In the genomic region with DNA sequence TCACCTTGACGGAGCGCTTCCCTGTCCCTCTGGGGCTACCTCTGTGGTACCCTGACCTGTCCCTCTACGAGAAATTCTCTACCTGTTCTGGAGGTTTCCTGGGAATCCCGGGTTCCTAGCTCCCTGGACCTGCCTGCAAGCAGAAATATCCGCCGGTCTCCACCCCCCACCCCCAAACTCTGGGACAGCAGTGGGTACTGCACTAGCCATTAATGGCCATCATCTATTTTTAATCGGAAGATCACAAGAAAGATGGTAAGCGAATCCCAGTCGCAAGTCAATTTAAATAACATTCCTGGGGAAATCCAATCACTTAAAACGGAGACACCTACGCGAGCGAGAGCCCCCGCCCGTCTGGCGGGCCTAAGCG, we compare ENCODE assay signal across 8 cellular contexts. TPM values are rescaled to one million over a fixed set of nuclear protein-coding genes. Genes with fewer than 3 reads are reported as not detected.
DNase-seq lines count a peak whose midpoint lies in the region; ATAC-seq and TF ChIP-seq lines count a peak whose summit lies in the region.

No MANE protein-coding gene starts in this region.

- H3K4me3 ChIP-seq in right atrium auricular region (peak overlapping the region; percentile 42 to 63), breast epithelium (peak overlapping the region; percentile 52 to 84 (median 57)), mucosa of stomach (ENCODE audit: low read length) (peak overlapping the region; percentile 39)

- ATAC-seq in left ventricle myocardium superior (no peak), GM21381 (IDR thresholded peaks at IDR 0.05; ENCODE audit: unreplicated experiment) (no peak)

- H3K4me1 ChIP-seq in right atrium auricular region (peaks cover 0 to 21% of the 10 kb centered on the region in 2 donors), breast epithelium (peaks cover 0 to 6% of the 10 kb centered on the region in 2 donors), mucosa of stomach (ENCODE audit: control insufficient read depth, insufficient read depth, low read length) (peaks cover 11% of the 10 kb centered on the region)

- H3K27me3 ChIP-seq in right atrium auricular region (peaks cover 0 to 12% of the 10 kb centered on the region in 2 donors), breast epithelium (peaks cover 0 to 12% of the 10 kb centered on the region in 2 donors), mucosa of stomach (ENCODE audit: control insufficient read depth, insufficient read depth, low read length) (peaks cover 26% of the 10 kb centered on the region)

- no peak for TF ChIP-seq POLR2A in breast epithelium (IDR thresholded peaks at IDR 0.05)

- H3K9me3 ChIP-seq in right atrium auricular region (no peaks in the 10 kb centered on the region), breast epithelium (no peaks in the 10 kb centered on the region), mucosa of stomach (ENCODE audit: control insufficient read depth, low read length) (no peaks in the 10 kb centered on the region)

- intact Hi-C loops in left ventricle myocardium superior (cut with micrococcal nuclease) = no loop called here
- intact Hi-C loops in breast epithelium (cut with DNase I; ENCODE audit: low total_unique reads) = no loop called here

- no peaks in the 10 kb centered on the region for H3K36me3 ChIP-seq in right atrium auricular region
- H3K36me3 ChIP-seq in breast epithelium = no peaks in the 10 kb centered on the region
- H3K36me3 ChIP-seq in mucosa of stomach (ENCODE audit: control insufficient read depth, insufficient read depth, low read length) = no peaks in the 10 kb centered on the region

- H3K27ac ChIP-seq in right atrium auricular region (no peak overlapping the region), breast epithelium (no peak overlapping the region)

- TF ChIP-seq CTCF in right atrium auricular region (IDR thresholded peaks at IDR 0.05) = no peak
- no peak for TF ChIP-seq CTCF in breast epithelium (IDR thresholded peaks at IDR 0.05)

- no peak for DNase-seq in right atrium auricular region (ENCODE audit: low spot score)
- DNase-seq in left ventricle myocardium superior = no peak
- no peak for DNase-seq in breast epithelium (ENCODE audit: low spot score in 2 of 2)
- no peak for DNase-seq in NCI-H446 (lab: John Stamatoyannopoulos, UW)
- no peak for DNase-seq in stimulated activated naive CD4-positive, alpha-beta T cell (lab: John Stamatoyannopoulos, UW)
- no peak for DNase-seq in GDM1 (lab: John Stamatoyannopoulos, UW)

- peak overlapping the region; percentile 13 for H3K9ac ChIP-seq in mucosa of stomach (ENCODE audit: low read length)

RNA-seq across cellular contexts. Expression of a gene that starts 0.4 kb away (rescaled TPM):
- total RNA-seq in right atrium auricular region (under 1 TPM in 1 of 2 donors, not detected in 1; 0.28 TPM), left ventricle myocardium superior (0.15 TPM), breast epithelium (under 1 TPM in 2 of 3 donors, not detected in 1; 0.15 to 0.16 TPM)
